In the genomic region with DNA sequence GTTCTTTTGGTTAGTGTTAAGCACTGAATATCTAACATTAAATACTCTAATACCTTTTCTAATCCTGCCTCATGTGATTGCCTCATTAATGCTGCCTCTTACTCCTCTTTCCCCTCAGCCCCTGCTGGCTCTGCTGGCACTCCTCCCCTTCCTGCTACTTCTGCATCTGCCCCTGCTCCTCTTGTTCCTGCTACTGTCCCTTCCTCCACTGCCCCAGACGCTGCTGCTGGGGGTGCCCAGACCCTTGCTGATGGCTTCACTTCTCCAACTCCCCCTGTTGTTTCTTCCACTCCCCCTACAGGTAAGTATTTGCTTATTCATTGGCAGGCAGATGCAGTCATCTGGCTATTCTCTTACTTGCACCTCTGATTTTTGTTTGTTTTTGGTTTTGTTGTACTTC, we compare ENCODE assay signal across 12 cellular contexts.
DNase-seq lines count a peak whose midpoint lies in the region; ATAC-seq, FAIRE-seq and TF ChIP-seq lines count a peak whose summit lies in the region.
"Had no signal": no experiment of that assay in that cellular context is flagged by ENCODE, and none has a peak within 500 bp of the region (broad histone marks: within the 10 kb centered on the region; RNA-seq: fewer than 3 reads in every experiment).

No MANE protein-coding gene starts in this region.

- intact Hi-C loops in HepG2 (cut with micrococcal nuclease; ENCODE audit: unreplicated experiment) (loop anchor here (10.0 kb wide), 2 partner anchors 122 to 172 kb away; no protein-coding TSS in a partner anchor), right lobe of liver (cut with DNase I) (no loop called here), adrenal gland (cut with DNase I) (no loop called here), kidney (cut with DNase I) (no loop called here), sigmoid colon (cut with DNase I) (no loop called here)

- peak; percentile 85 for ATAC-seq in HepG2
- ATAC-seq in right lobe of liver: no peak
- no peak for ATAC-seq in RWPE2 (ENCODE audit: low read depth)
- ATAC-seq: sciatic nerve had no signal

- no peak for FAIRE-seq in HepG2 (lab: Jason Lieb, UNC)
- FAIRE-seq in HTR-8/SVneo (lab: Jason Lieb, UNC): no peak
- no peak for FAIRE-seq in kidney (lab: Jason Lieb, UNC)
- FAIRE-seq: endothelial cell of umbilical vein had no signal

- H3K9me3 ChIP-seq in HepG2 (ENCODE audit: low read length): no peaks in the 10 kb centered on the region
- no peaks in the 10 kb centered on the region for H3K9me3 ChIP-seq in right lobe of liver
- no peaks in the 10 kb centered on the region for H3K9me3 ChIP-seq in RWPE2 (ENCODE audit: severe bottlenecking)
- H3K9me3 ChIP-seq in adrenal gland (replicated peaks in 1 of 3): no peaks in the 10 kb centered on the region
- H3K9me3 ChIP-seq in kidney (ENCODE audit: control insufficient read depth in 1 of 2, low read length in 2 of 2): peaks cover 0 to 4% of the 10 kb centered on the region in 2 donors
- H3K9me3 ChIP-seq in sigmoid colon: no peaks in the 10 kb centered on the region

- peak; percentile 31 for DNase-seq in HepG2 (ENCODE audit: low spot score)
- no peak for DNase-seq in right lobe of liver
- DNase-seq in RWPE2 (ENCODE audit: low spot score): no peak
- no peak for DNase-seq in fibroblast of villous mesenchyme (ENCODE audit: low read depth)
- DNase-seq in HTR-8/SVneo (ENCODE audit: insufficient read length, low spot score): no peak
- no peak for DNase-seq in adrenal gland
- no peak for DNase-seq in kidney
- DNase-seq in sigmoid colon: no peak
- DNase-seq: C1 segment of cervical spinal cord, NCI-H1436 had no signal

- no peak for TF ChIP-seq POLR2A in HepG2 (IDR thresholded peaks at IDR 0.05; ENCODE audit: insufficient read depth in 1 of 2, low read depth in 2 of 2, low read length in 2 of 2)
- TF ChIP-seq POLR2A in right lobe of liver (IDR thresholded peaks at IDR 0.05): no peak
- TF ChIP-seq POLR2A in adrenal gland (IDR thresholded peaks at IDR 0.05): no peak
- TF ChIP-seq POLR2A in sigmoid colon (IDR thresholded peaks at IDR 0.05): no peak

- CTCF ChIA-PET in HepG2 (lab: Yijun Ruan, JAX; ENCODE audit: low intra/inter-chr PET ratio, low total read pairs): no interaction called here

- no peaks in the 10 kb centered on the region for H3K4me1 ChIP-seq in HepG2 (ENCODE audit: insufficient read depth, low read length)
- H3K4me1 ChIP-seq in right lobe of liver: no peaks in the 10 kb centered on the region
- peaks cover 14% of the 10 kb centered on the region for H3K4me1 ChIP-seq in RWPE2 (ENCODE audit: insufficient read depth, poor library complexity, severe bottlenecking)
- no peaks in the 10 kb centered on the region for H3K4me1 ChIP-seq in adrenal gland (replicated peaks in 1 of 2)
- no peaks in the 10 kb centered on the region for H3K4me1 ChIP-seq in kidney (ENCODE audit: control insufficient read depth in 1 of 2, insufficient read depth in 1 of 2, low read depth in 1 of 2, low read length in 2 of 2)
- H3K4me1 ChIP-seq in sigmoid colon: peaks cover 0 to 31% (median 18%) of the 10 kb centered on the region in 4 donors

- H3K27ac ChIP-seq in HepG2 (ENCODE audit: extremely low read length, insufficient read depth, low read length): no peak overlapping the region
- no peak overlapping the region for H3K27ac ChIP-seq in right lobe of liver
- no peak overlapping the region for H3K27ac ChIP-seq in RWPE2 (ENCODE audit: poor library complexity, severe bottlenecking)
- no peak overlapping the region for H3K27ac ChIP-seq in adrenal gland
- H3K27ac ChIP-seq in kidney (ENCODE audit: low read depth in 2 of 2, low read length in 2 of 2): no peak overlapping the region
- peak overlapping the region in 2 of 4 donors; percentile 51 to 57 for H3K27ac ChIP-seq in sigmoid colon

- in situ Hi-C loops in HepG2 (cut with HindIII; ENCODE audit: extremely low pct_ligation_motif_present, low pct_unique_long_range_greater_than_20kb): no loop called here

- H3K79me2 ChIP-seq in HepG2 (ENCODE audit: insufficient read depth, low read length): no peaks in the 10 kb centered on the region

- TF ChIP-seq EP300 in HepG2 (IDR thresholded peaks at IDR 0.05; ENCODE audit: low read depth in 2 of 2, low read length in 2 of 2): no peak
- TF ChIP-seq EP300 in HepG2 (CRISPR knock-in tag; IDR thresholded peaks at IDR 0.05; ENCODE audit: borderline replicate concordance): no peak
- TF ChIP-seq EP300 in sigmoid colon (IDR thresholded peaks at IDR 0.05): no peak

- H3K36me3 ChIP-seq in HepG2 (replicated peaks in 1 of 2; ENCODE audit: control insufficient read depth in 1 of 2, insufficient read depth in 2 of 2, low read length in 2 of 2): peaks cover 4 to 34% of the 10 kb centered on the region in 2 experiments
- H3K36me3 ChIP-seq in right lobe of liver: no peaks in the 10 kb centered on the region
- H3K36me3 ChIP-seq in RWPE2 (ENCODE audit: low read depth): peaks cover 22% of the 10 kb centered on the region
- H3K36me3 ChIP-seq in adrenal gland (replicated peaks in 1 of 2): no peaks in the 10 kb centered on the region
- peaks cover 2 to 17% of the 10 kb centered on the region in 2 donors for H3K36me3 ChIP-seq in kidney (ENCODE audit: control insufficient read depth in 1 of 2, insufficient read depth in 2 of 2, low read length in 2 of 2)
- peaks cover 0 to 13% (median 0%) of the 10 kb centered on the region in 4 donors for H3K36me3 ChIP-seq in sigmoid colon

- TF ChIP-seq RAD21 in HepG2 (CRISPR knock-in tag; IDR thresholded peaks at IDR 0.05): 0 out of 2 replicates have a peak, but pooled peaks have one; percentile 18

- no TSS peak for BruUV-seq in HepG2 (replicated peaks; lab: Mats Ljungman, UMichigan)

- WGBS in HepG2 (ENCODE audit: low lambda C conversion rate): 65% methylated on average over 1 of the region's 1 CpG
- WGBS in right lobe of liver (ENCODE audit: insufficient coverage, low coverage, low lambda C conversion rate, missing lambda C conversion rate): 33% methylated on average over 1 of the region's 1 CpG
- WGBS in adrenal gland, 4 donors: 57 to 70% (median 58%) methylated on average over 1 of the region's 1 CpG
- 72 to 81% methylated on average over 1 of the region's 1 CpG for WGBS in sigmoid colon, 2 donors

- TF ChIP-seq CTCF in HepG2 (CRISPR knock-in tag; IDR thresholded peaks at IDR 0.05) (peak; percentile 49), right lobe of liver (IDR thresholded peaks at IDR 0.05) (peak in 2 of 4 donors; percentile 14 to 20), RWPE2 (IDR thresholded peaks at IDR 0.05; ENCODE audit: poor library complexity, severe bottlenecking) (peak; percentile 25), fibroblast of villous mesenchyme (IDR thresholded peaks at IDR 0.05; ENCODE audit: insufficient read depth, low read depth, low read length) (peak; percentile 47), adrenal gland (IDR thresholded peaks at IDR 0.05) (peak in 1 of 6 experiments; percentile 3), kidney (IDR thresholded peaks at IDR 0.05; ENCODE audit: borderline replicate concordance, extremely low read depth, insufficient read depth) (no peak), sigmoid colon (IDR thresholded peaks at IDR 0.05) (peak in 2 of 4 experiments; percentile 22 to 26)

- POLR2A ChIA-PET in HepG2 (lab: Yijun Ruan, JAX): no interaction called here

- no peak overlapping the region for H3K4me3 ChIP-seq in HepG2 (replicated peaks in 1 of 3; ENCODE audit: insufficient read depth in 1 of 3, low read depth in 2 of 3, low read length in 3 of 3)
- no peak overlapping the region for H3K4me3 ChIP-seq in right lobe of liver
- no peak overlapping the region for H3K4me3 ChIP-seq in RWPE2 (ENCODE audit: severe bottlenecking)
- H3K4me3 ChIP-seq in fibroblast of villous mesenchyme (ENCODE audit: low read depth, low read length): no peak overlapping the region
- H3K4me3 ChIP-seq in adrenal gland: no peak overlapping the region
- no peak overlapping the region for H3K4me3 ChIP-seq in kidney (ENCODE audit: low read length in 2 of 2)
- no peak overlapping the region for H3K4me3 ChIP-seq in sigmoid colon

- H3K4me2 ChIP-seq in HepG2 (ENCODE audit: low read depth, low read length): no peak overlapping the region

- no peak overlapping the region for H2AFZ ChIP-seq in HepG2 (ENCODE audit: low read length)

- no peaks in the 10 kb centered on the region; a peak in 1 of 5 replicates for H3K27me3 ChIP-seq in HepG2 (ENCODE audit: control insufficient read depth in 1 of 2, insufficient read depth in 2 of 2, low read length in 2 of 2)
- no peaks in the 10 kb centered on the region for H3K27me3 ChIP-seq in right lobe of liver
- no peaks in the 10 kb centered on the region for H3K27me3 ChIP-seq in RWPE2 (ENCODE audit: insufficient read depth, poor library complexity, severe bottlenecking)
- no peaks in the 10 kb centered on the region for H3K27me3 ChIP-seq in adrenal gland
- no peaks in the 10 kb centered on the region for H3K27me3 ChIP-seq in sigmoid colon

- H3K9ac ChIP-seq in HepG2 (ENCODE audit: insufficient read depth, low read depth, low read length) (no peak overlapping the region), kidney (ENCODE audit: low read length in 2 of 2) (no peak overlapping the region)

- no peaks in the 10 kb centered on the region for H4K20me1 ChIP-seq in HepG2 (ENCODE audit: insufficient read depth, low read length)

TF ChIP-seq in HepG2, 621 proteins besides CTCF, POLR2A, EP300 and RAD21 (continues in another document):
- TF ChIP-seq, protein P1, sequence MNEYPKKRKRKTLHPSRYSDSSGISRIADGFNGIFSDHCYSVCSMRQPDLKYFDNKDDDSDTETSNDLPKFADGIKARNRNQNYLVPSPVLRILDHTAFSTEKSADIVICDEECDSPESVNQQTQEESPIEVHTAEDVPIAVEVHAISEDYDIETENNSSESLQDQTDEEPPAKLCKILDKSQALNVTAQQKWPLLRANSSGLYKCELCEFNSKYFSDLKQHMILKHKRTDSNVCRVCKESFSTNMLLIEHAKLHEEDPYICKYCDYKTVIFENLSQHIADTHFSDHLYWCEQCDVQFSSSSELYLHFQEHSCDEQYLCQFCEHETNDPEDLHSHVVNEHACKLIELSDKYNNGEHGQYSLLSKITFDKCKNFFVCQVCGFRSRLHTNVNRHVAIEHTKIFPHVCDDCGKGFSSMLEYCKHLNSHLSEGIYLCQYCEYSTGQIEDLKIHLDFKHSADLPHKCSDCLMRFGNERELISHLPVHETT (CRISPR knock-in tag; conservative IDR thresholded peaks at IDR 0.05): no peak
- TF ChIP-seq SMARCC2 (IDR thresholded peaks at IDR 0.05): no peak
- no peak for TF ChIP-seq ZNF644 (CRISPR knock-in tag; IDR thresholded peaks at IDR 0.05; ENCODE audit: low read depth)
- TF ChIP-seq SETDB1 (CRISPR knock-in tag; IDR thresholded peaks at IDR 0.05; ENCODE audit: borderline replicate concordance): no peak
- TF ChIP-seq, protein P2, sequence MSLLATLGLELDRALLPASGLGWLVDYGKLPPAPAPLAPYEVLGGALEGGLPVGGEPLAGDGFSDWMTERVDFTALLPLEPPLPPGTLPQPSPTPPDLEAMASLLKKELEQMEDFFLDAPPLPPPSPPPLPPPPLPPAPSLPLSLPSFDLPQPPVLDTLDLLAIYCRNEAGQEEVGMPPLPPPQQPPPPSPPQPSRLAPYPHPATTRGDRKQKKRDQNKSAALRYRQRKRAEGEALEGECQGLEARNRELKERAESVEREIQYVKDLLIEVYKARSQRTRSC (CRISPR knock-in tag; IDR thresholded peaks at IDR 0.05; ENCODE audit: low read depth): no peak
- TF ChIP-seq STAG1 (CRISPR knock-in tag; IDR thresholded peaks at IDR 0.05): peak; percentile 47
